Comparison of ENCODE assay signal across 1 cellular context in genomic region chr6:36683656-36684446, GRCh38.
TF ChIP-seq lines count a peak whose summit lies in the region.

No MANE protein-coding gene starts in this region.

TF ChIP-seq in HepG2, 621 proteins besides CTCF, POLR2A, EP300 and RAD21 (continued from another document):
- TF ChIP-seq ATF6 (CRISPR knock-in tag; conservative IDR thresholded peaks at IDR 0.05) (0 out of 2 replicates have a peak, but pooled peaks have one; percentile 36), ZNF335 (CRISPR knock-in tag; IDR thresholded peaks at IDR 0.05) (peak; percentile 66; the same call in 1 of the 2 replicates), POGZ (CRISPR knock-in tag; IDR thresholded peaks at IDR 0.05) (no peak), PAX8 (CRISPR knock-in tag; IDR thresholded peaks at IDR 0.05; ENCODE audit: borderline replicate concordance) (0 out of 2 replicates have a peak, but pooled peaks have one; percentile 84), STAT5B (CRISPR knock-in tag; IDR thresholded peaks at IDR 0.05) (peak; percentile 88; the same call in 1 of the 2 replicates), HINFP (CRISPR knock-in tag; IDR thresholded peaks at IDR 0.05; ENCODE audit: low read depth) (peak; percentile 96), EED (CRISPR knock-in tag; IDR thresholded peaks at IDR 0.05) (0 out of 2 replicates have a peak, but pooled peaks have one; percentile 35), GFI1 (CRISPR knock-in tag; IDR thresholded peaks at IDR 0.05; ENCODE audit: borderline replicate concordance) (peak; percentile 94), MAFF (IDR thresholded peaks at IDR 0.05; ENCODE audit: low read depth, low read length) (no peak), ZNF33B (CRISPR knock-in tag; IDR thresholded peaks at IDR 0.05) (peak; percentile 41; the same call in 1 of the 2 replicates), BORCS8-MEF2B (CRISPR knock-in tag; IDR thresholded peaks at IDR 0.05) (peak; percentile 100), BCL3 (CRISPR knock-in tag; IDR thresholded peaks at IDR 0.05) (peak; percentile 77; the same call in 1 of the 2 replicates), ZNF841 (CRISPR knock-in tag; IDR thresholded peaks at IDR 0.05; ENCODE audit: borderline replicate concordance) (peak; percentile 86; the same call in 1 of the 2 replicates), ZFP36L1 (CRISPR knock-in tag; IDR thresholded peaks at IDR 0.05) (peak; percentile 98; the same call in 1 of the 2 replicates)
